Comparison of ENCODE assay signal across 1 cellular context in genomic region chr10:62912086-62912485, GRCh38.
TF ChIP-seq lines count a peak whose summit lies in the region.

No MANE protein-coding gene starts in this region.

TF ChIP-seq in GM23338, 12 proteins besides CTCF, POLR2A, EP300 and RAD21 (continued from another document):
- no peak for TF ChIP-seq ZNF462 (CRISPR knock-in tag; IDR thresholded peaks at IDR 0.05)
- no peak for TF ChIP-seq ETS1 (IDR thresholded peaks at IDR 0.05)
- no peak for TF ChIP-seq STAT1 (IDR thresholded peaks at IDR 0.05; ENCODE audit: unreplicated experiment)
- no peak for TF ChIP-seq EZH2 (IDR thresholded peaks at IDR 0.05; ENCODE audit: low read depth, unreplicated experiment)
- TF ChIP-seq EZH2phosphoT487 (IDR thresholded peaks at IDR 0.05; ENCODE audit: unreplicated experiment) = no peak
- no peak for TF ChIP-seq ZNF114 (CRISPR knock-in tag; IDR thresholded peaks at IDR 0.05)
- no peak for TF ChIP-seq JUNB (IDR thresholded peaks at IDR 0.05; ENCODE audit: unreplicated experiment)
- TF ChIP-seq CREB1 (CRISPR knock-in tag; IDR thresholded peaks at IDR 0.05; ENCODE audit: low read depth) = no peak
